In genomic region chr13:98521461-98521860, GRCh38 we compare ENCODE assay signal across 19 cellular contexts. TPM values are rescaled to one million over a fixed set of nuclear protein-coding genes. Genes with fewer than 3 reads are reported as not detected.
DNase-seq lines count a peak whose midpoint lies in the region; ATAC-seq, FAIRE-seq and TF ChIP-seq lines count a peak whose summit lies in the region.
"Had no signal": no experiment of that assay in that cellular context is flagged by ENCODE, and none has a peak within 500 bp of the region (broad histone marks: within the 10 kb centered on the region; RNA-seq: fewer than 3 reads in every experiment).

No MANE protein-coding gene starts in this region.

- no peaks in the 10 kb centered on the region for H3K27me3 Mint-ChIP-seq in stimulated activated naive CD8-positive, alpha-beta T cell treated with anti-CD3 and anti-CD28 coated beads, Interleukin-15, Interleukin-2, amounts not matched to agents 100 ng/mL and 50 ng/mL, for 24 hours
- H3K27me3 Mint-ChIP-seq in stimulated activated naive CD8-positive, alpha-beta T cell treated with anti-CD3 and anti-CD28 coated beads, Interleukin-15, amount 100 ng/mL, for 72 hours, result no peaks in the 10 kb centered on the region
- H3K27me3 Mint-ChIP-seq in activated naive CD8-positive, alpha-beta T cell, result no peaks in the 10 kb centered on the region
- H3K27me3 Mint-ChIP-seq in naive thymus-derived CD8-positive, alpha-beta T cell, result no peaks in the 10 kb centered on the region
- H3K27me3 Mint-ChIP-seq: activated naive CD8-positive, alpha-beta T cell treated with anti-CD3 and anti-CD28 coated beads, Interleukin-2, amount 10 ng/mL, durations not matched to agents 7 days and 5 days; dendritic cell treated with granulocyte-macrophage colony-stimulating factor and Interleukin-4, amounts not matched to agents 40 ng/mL and 50 ng/mL, for 4 days had no signal

- FAIRE-seq in GM12891 (lab: Jason Lieb, UNC), result no peak
- FAIRE-seq: bronchial epithelial cell, H54 had no signal

- peak overlapping the region; percentile 70 for H3K27ac Mint-ChIP-seq in stimulated activated naive CD8-positive, alpha-beta T cell treated with anti-CD3 and anti-CD28 coated beads, Interleukin-15, Interleukin-2, amounts not matched to agents 100 ng/mL and 50 ng/mL, for 24 hours
- H3K27ac Mint-ChIP-seq in stimulated activated naive CD8-positive, alpha-beta T cell treated with anti-CD3 and anti-CD28 coated beads, Interleukin-15, amount 100 ng/mL, for 72 hours, result peak overlapping the region in 1 of 2 donors; percentile 60
- peak overlapping the region; percentile 78 for H3K27ac Mint-ChIP-seq in activated naive CD8-positive, alpha-beta T cell
- peak overlapping the region in 9 of 10 donors; percentile 6 to 83 (median 66) for H3K27ac Mint-ChIP-seq in naive thymus-derived CD8-positive, alpha-beta T cell
- H3K27ac Mint-ChIP-seq: activated naive CD8-positive, alpha-beta T cell treated with anti-CD3 and anti-CD28 coated beads, Interleukin-2, amount 10 ng/mL, durations not matched to agents 7 days and 5 days; dendritic cell treated with granulocyte-macrophage colony-stimulating factor and Interleukin-4, amounts not matched to agents 40 ng/mL and 50 ng/mL, for 4 days had no signal

- peaks cover 99% of the 10 kb centered on the region for H3K4me1 Mint-ChIP-seq in stimulated activated naive CD8-positive, alpha-beta T cell treated with anti-CD3 and anti-CD28 coated beads, Interleukin-15, Interleukin-2, amounts not matched to agents 100 ng/mL and 50 ng/mL, for 24 hours (ENCODE audit: low read depth)
- H3K4me1 Mint-ChIP-seq in stimulated activated naive CD8-positive, alpha-beta T cell treated with anti-CD3 and anti-CD28 coated beads, Interleukin-15, amount 100 ng/mL, for 72 hours, result peaks cover 99% of the 10 kb centered on the region
- H3K4me1 Mint-ChIP-seq in activated naive CD8-positive, alpha-beta T cell (ENCODE audit: low read depth), result peaks cover 93% of the 10 kb centered on the region
- peaks cover 43 to 98% (median 91%) of the 10 kb centered on the region in 4 donors for H3K4me1 Mint-ChIP-seq in naive thymus-derived CD8-positive, alpha-beta T cell

- ATAC-seq in stimulated activated naive CD8-positive, alpha-beta T cell treated with anti-CD3 and anti-CD28 coated beads, Interleukin-15, amount 100 ng/mL, for 72 hours, result no peak
- ATAC-seq in naive thymus-derived CD8-positive, alpha-beta T cell, result no peak
- ATAC-seq: gastroesophageal sphincter had no signal

- no peak for TF ChIP-seq POLR2A in GM12891 (IDR thresholded peaks at IDR 0.05; ENCODE audit: low read depth, low read length)

- no peak overlapping the region for H3K4me3 Mint-ChIP-seq in stimulated activated naive CD8-positive, alpha-beta T cell treated with anti-CD3 and anti-CD28 coated beads, Interleukin-15, Interleukin-2, amounts not matched to agents 100 ng/mL and 50 ng/mL, for 24 hours
- H3K4me3 Mint-ChIP-seq in stimulated activated naive CD8-positive, alpha-beta T cell treated with anti-CD3 and anti-CD28 coated beads, Interleukin-15, amount 100 ng/mL, for 72 hours, result no peak overlapping the region
- H3K4me3 Mint-ChIP-seq in activated naive CD8-positive, alpha-beta T cell, result no peak overlapping the region
- peak overlapping the region in 2 of 10 donors; percentile 6 to 24 for H3K4me3 Mint-ChIP-seq in naive thymus-derived CD8-positive, alpha-beta T cell
- H3K4me3 Mint-ChIP-seq: activated naive CD8-positive, alpha-beta T cell treated with anti-CD3 and anti-CD28 coated beads, Interleukin-2, amount 10 ng/mL, durations not matched to agents 7 days and 5 days; dendritic cell treated with granulocyte-macrophage colony-stimulating factor and Interleukin-4, amounts not matched to agents 40 ng/mL and 50 ng/mL, for 4 days had no signal

- peaks cover 19% of the 10 kb centered on the region for H3K36me3 Mint-ChIP-seq in stimulated activated naive CD8-positive, alpha-beta T cell treated with anti-CD3 and anti-CD28 coated beads, Interleukin-15, Interleukin-2, amounts not matched to agents 100 ng/mL and 50 ng/mL, for 24 hours (ENCODE audit: low read depth)
- peaks cover 5% of the 10 kb centered on the region for H3K36me3 Mint-ChIP-seq in activated naive CD8-positive, alpha-beta T cell
- H3K36me3 Mint-ChIP-seq in naive thymus-derived CD8-positive, alpha-beta T cell, result peaks cover 0 to 26% (median 8%) of the 10 kb centered on the region in 3 donors

- H3K9me3 Mint-ChIP-seq in stimulated activated naive CD8-positive, alpha-beta T cell treated with anti-CD3 and anti-CD28 coated beads, Interleukin-15, Interleukin-2, amounts not matched to agents 100 ng/mL and 50 ng/mL, for 24 hours, result no peaks in the 10 kb centered on the region
- no peaks in the 10 kb centered on the region for H3K9me3 Mint-ChIP-seq in stimulated activated naive CD8-positive, alpha-beta T cell treated with anti-CD3 and anti-CD28 coated beads, Interleukin-15, amount 100 ng/mL, for 72 hours
- H3K9me3 Mint-ChIP-seq in activated naive CD8-positive, alpha-beta T cell (ENCODE audit: low read depth), result no peaks in the 10 kb centered on the region
- no peaks in the 10 kb centered on the region for H3K9me3 Mint-ChIP-seq in naive thymus-derived CD8-positive, alpha-beta T cell
- H3K9me3 Mint-ChIP-seq: activated naive CD8-positive, alpha-beta T cell treated with anti-CD3 and anti-CD28 coated beads, Interleukin-2, amount 10 ng/mL, durations not matched to agents 7 days and 5 days; dendritic cell treated with granulocyte-macrophage colony-stimulating factor and Interleukin-4, amounts not matched to agents 40 ng/mL and 50 ng/mL, for 4 days had no signal

- POLR2A ChIA-PET in naive thymus-derived CD8-positive, alpha-beta T cell (lab: Charles Lee), result no interaction called here

- no peak for DNase-seq in stimulated activated naive CD8-positive, alpha-beta T cell treated with anti-CD3 and anti-CD28 coated beads, Interleukin-15, amount 100 ng/mL, for 72 hours
- no peak for DNase-seq in naive thymus-derived CD8-positive, alpha-beta T cell
- DNase-seq in GM12891 (ENCODE audit: insufficient read length, low spot score) (no peak), DMS114 treated with DMSO at 0.1 percent for 48 hours (lab: John Stamatoyannopoulos, UW; ENCODE audit: unreplicated experiment) (no peak)
- DNase-seq in activated CD4-positive, CD25-positive, alpha-beta regulatory T cell treated with anti-CD3 and anti-CD28 coated beads, Interleukin-2, amount 50 U/mL, for 72 hours, result no peak
- DNase-seq: activated CD8-positive, alpha-beta memory T cell treated with anti-CD3 and anti-CD28 coated beads, Interleukin-2, amount 50 U/mL, for 4 hours; activated naive CD8-positive, alpha-beta T cell treated with anti-CD3 and anti-CD28 coated beads, Interleukin-2, amount 10 ng/mL, durations not matched to agents 7 days and 5 days; Calu3; NCI-H187; occipital lobe; right lobe of liver; RPMI8226; stimulated activated naive CD4-positive, alpha-beta T cell treated with Interleukin-2 at 50 U/mL for 16 hours had no signal

TF ChIP-seq in GM12891, 5 proteins besides CTCF, POLR2A, EP300 and RAD21:
- TF ChIP-seq SPI1 (IDR thresholded peaks at IDR 0.05; ENCODE audit: low read depth, low read length) (no peak), TAF1 (IDR thresholded peaks at IDR 0.05; ENCODE audit: low read depth, low read length) (no peak)

RNA-seq across cellular contexts. Expression of gene STK24, which starts 55.4 kb away (rescaled TPM):
- 100 to 1,000 TPM; 110 to 121 TPM for total RNA-seq in naive thymus-derived CD8-positive, alpha-beta T cell
- 10 to 100 TPM; 22.7 to 66.6 (median 37.3) TPM for polyA plus RNA-seq in naive thymus-derived CD8-positive, alpha-beta T cell
- polyA plus RNA-seq in GM12891 (2012; ENCODE audit: low read depth, missing spikeins), result 72.0 TPM
